In genomic region chr15:43186003-43186353, GRCh38 we compare ENCODE assay signal across 8 cellular contexts. TPM values are rescaled to one million over a fixed set of nuclear protein-coding genes. Genes with fewer than 3 reads are reported as not detected.
DNase-seq lines count a peak whose midpoint lies in the region; ATAC-seq and TF ChIP-seq lines count a peak whose summit lies in the region.

No MANE protein-coding gene starts in this region.

- H3K4me2 ChIP-seq in SK-N-SH (peak overlapping the region; percentile 81), neuronal stem cell (ENCODE audit: insufficient read depth, low read length, poor library complexity, severe bottlenecking) (peak overlapping the region; percentile 89)

- H2AFZ ChIP-seq in SK-N-SH (ENCODE audit: low read depth) (peak overlapping the region; percentile 64), neuronal stem cell (ENCODE audit: low read length) (peak overlapping the region; percentile 97)

- peak overlapping the region; percentile 59 for H3K9ac ChIP-seq in SK-N-SH
- H3K9ac ChIP-seq in neuronal stem cell (ENCODE audit: low read depth, low read length, poor library complexity) = peak overlapping the region; percentile 75

- H3K4me3 ChIP-seq in SK-N-SH (ENCODE audit: low read depth in 2 of 2, low read length in 1 of 2) (peak overlapping the region; percentile 75 to 88), neuronal stem cell (ENCODE audit: low read length in 2 of 2) (peak overlapping the region; percentile 69 to 96)

- H3K27me3 ChIP-seq in SK-N-SH (ENCODE audit: insufficient read depth) = no peaks in the 10 kb centered on the region
- H3K27me3 ChIP-seq in neuronal stem cell (ENCODE audit: control insufficient read depth in 3 of 3, insufficient read depth in 3 of 3, low read depth in 1 of 3, low read length in 3 of 3) = no peaks in the 10 kb centered on the region

- no peak overlapping the region for H2BK15ac ChIP-seq in neuronal stem cell (ENCODE audit: low read length)

- H4K8ac ChIP-seq in neuronal stem cell (ENCODE audit: low read depth, low read length) = no peak overlapping the region

- H4K20me1 ChIP-seq in SK-N-SH (ENCODE audit: insufficient read depth) = no peaks in the 10 kb centered on the region

- DNase-seq in SK-N-SH (no peak), neuronal stem cell (ENCODE audit: low spot score) (no peak), NCI-H345 (lab: John Stamatoyannopoulos, UW) (no peak), D341Med (ENCODE audit: low spot score) (no peak), NCI-H187 treated with DMSO at 0.1 percent for 48 hours (lab: John Stamatoyannopoulos, UW) (no peak)

- no peak overlapping the region for H2BK120ac ChIP-seq in neuronal stem cell (ENCODE audit: low read depth, low read length)

- ATAC-seq in GM18502 (IDR thresholded peaks at IDR 0.05; ENCODE audit: poor library complexity, unreplicated experiment) (peak; percentile 35), HG02763 (IDR thresholded peaks at IDR 0.05; ENCODE audit: unreplicated experiment) (peak; percentile 25), esophagus mucosa (peak; percentile 37)

- no peak overlapping the region for H4K91ac ChIP-seq in neuronal stem cell (ENCODE audit: low read depth, low read length, poor library complexity)

- no peak for TF ChIP-seq EP300 in SK-N-SH (IDR thresholded peaks at IDR 0.05; ENCODE audit: borderline replicate concordance in 1 of 2, low read depth in 1 of 2, low read length in 1 of 2)

- H3K36me3 ChIP-seq in SK-N-SH (replicated peaks in 1 of 2; ENCODE audit: control insufficient read depth in 1 of 2, insufficient read depth in 2 of 2, low read length in 1 of 2) (peaks cover 21 to 29% of the 10 kb centered on the region in 2 experiments), neuronal stem cell (replicated peaks in 1 of 2; ENCODE audit: control insufficient read depth in 2 of 2, insufficient read depth in 2 of 2, low read length in 2 of 2) (peaks cover 4 to 44% of the 10 kb centered on the region in 2 donors)

- TF ChIP-seq RAD21 in SK-N-SH (IDR thresholded peaks at IDR 0.05; ENCODE audit: low read length) = no peak

- H3K79me2 ChIP-seq in SK-N-SH (ENCODE audit: insufficient read depth) = peaks cover 21% of the 10 kb centered on the region; the same call in 1 of the 2 replicates

- TF ChIP-seq CTCF in SK-N-SH (IDR thresholded peaks at IDR 0.05) = peak; percentile 12; the same call in 1 of the 2 replicates

- H3K14ac ChIP-seq in neuronal stem cell (ENCODE audit: low read length) = no peak overlapping the region

- H3K4me1 ChIP-seq in SK-N-SH (ENCODE audit: control insufficient read depth in 1 of 2, insufficient read depth in 2 of 2, low read depth in 1 of 2, low read length in 1 of 2) = peaks cover 0 to 10% of the 10 kb centered on the region in 2 experiments; a peak in 3 of 4 replicates
- peaks cover 4 to 7% of the 10 kb centered on the region in 2 donors for H3K4me1 ChIP-seq in neuronal stem cell (ENCODE audit: control insufficient read depth in 2 of 2, insufficient read depth in 1 of 2, low read depth in 1 of 2, low read length in 2 of 2)

- no peak overlapping the region for H3K4ac ChIP-seq in neuronal stem cell (ENCODE audit: low read length)

- no peaks in the 10 kb centered on the region for H3K9me2 ChIP-seq in SK-N-SH

- no peaks in the 10 kb centered on the region for H3K79me1 ChIP-seq in neuronal stem cell (ENCODE audit: low read depth, low read length)

- peak overlapping the region in 1 of 2 experiments; percentile 89; a peak in 3 of 4 replicates for H3K27ac ChIP-seq in SK-N-SH (ENCODE audit: low read depth in 2 of 2, low read length in 1 of 2)
- H3K27ac ChIP-seq in neuronal stem cell (replicated peaks; ENCODE audit: low read length) = no peak overlapping the region

- CTCF ChIA-PET in SK-N-SH (lab: Yijun Ruan, JAX) = interaction anchor here (0.6 to 4.1 kb wide), 16 partner anchors 11 to 109 kb away, joined by 3 to 44 read pairs (median 3); partner anchors contain the start of gene TGM5

- no peak overlapping the region for H2BK5ac ChIP-seq in neuronal stem cell (ENCODE audit: low read length)

- H2AK5ac ChIP-seq in neuronal stem cell (ENCODE audit: low read depth, low read length) = no peak overlapping the region

- peaks cover 20% of the 10 kb centered on the region for H3F3A ChIP-seq in SK-N-SH (replicated peaks; ENCODE audit: insufficient read depth)

- H3K9me3 ChIP-seq in SK-N-SH = no peaks in the 10 kb centered on the region
- H3K9me3 ChIP-seq in neuronal stem cell (replicated peaks in 1 of 2; ENCODE audit: control insufficient read depth in 2 of 2, insufficient read depth in 1 of 2, low read depth in 1 of 2, low read length in 2 of 2) = no peaks in the 10 kb centered on the region

- no peak overlapping the region for H3K18ac ChIP-seq in neuronal stem cell (ENCODE audit: low read length)

- POLR2A ChIA-PET in SK-N-SH (lab: Yijun Ruan, JAX) = interaction anchor here (0.6 to 0.9 kb wide), 2 partner anchors 121 to 261 kb away, joined by 3 read pairs; no protein-coding TSS in a partner anchor

- no peak overlapping the region for H3K23ac ChIP-seq in neuronal stem cell (ENCODE audit: low read depth, low read length, poor library complexity)

- no peak overlapping the region for H2BK12ac ChIP-seq in neuronal stem cell (ENCODE audit: low read length)

- 1% methylated on average over 13 of the region's 13 CpGs for WGBS in SK-N-SH (ENCODE audit: low lambda C conversion rate)
- no CpG with 5 or more reads among the region's 13 CpGs for WGBS in neuronal stem cell (ENCODE audit: extremely low coverage in 2 of 2, insufficient read length in 2 of 2, insufficient replicate concordance in 1 of 2), 2 donors

TF ChIP-seq in SK-N-SH, 30 proteins besides CTCF, POLR2A, EP300 and RAD21:
- TF ChIP-seq USF2 (IDR thresholded peaks at IDR 0.05; ENCODE audit: borderline replicate concordance, low read depth, low read length) = no peak
- TF ChIP-seq NRF1 (IDR thresholded peaks at IDR 0.05; ENCODE audit: low read depth, low read length) = no peak
- no peak for TF ChIP-seq TAF1 (IDR thresholded peaks at IDR 0.05; ENCODE audit: borderline replicate concordance, low read depth, low read length)
- TF ChIP-seq EZH2phosphoT487 (IDR thresholded peaks at IDR 0.05; ENCODE audit: borderline replicate concordance, low read depth) = no peak
- TF ChIP-seq SMC3 (IDR thresholded peaks at IDR 0.05; ENCODE audit: low read depth, low read length) = no peak
- TF ChIP-seq FOSL2 (IDR thresholded peaks at IDR 0.05; ENCODE audit: borderline replicate concordance, low read depth) = no peak
- no peak; the same call in 1 of the 2 replicates for TF ChIP-seq MXI1 (IDR thresholded peaks at IDR 0.05; ENCODE audit: low read depth, low read length)
- no peak for TF ChIP-seq FOXJ3 (CRISPR knock-in tag; IDR thresholded peaks at IDR 0.05)

RNA-seq across cellular contexts. Expression of gene CCNDBP1, which starts 0.8 kb away (rescaled TPM):
- 63.6 and 81.7 TPM in 2 replicates for polyA plus RNA-seq in SK-N-SH (2012; rRNA removed)
- polyA plus RNA-seq in SK-N-SH (2012; cell fraction: cytosol; rRNA removed) = 79.4 and 82.9 TPM in 2 replicates
- 56.2 and 70.6 TPM in 2 replicates for polyA plus RNA-seq in SK-N-SH (2012; cell fraction: nucleus; rRNA removed)
- 53.1 TPM for total RNA-seq in esophagus mucosa
- 36.6 TPM for polyA plus RNA-seq in neuronal stem cell (2013, experiment 1 of 2)
- polyA plus RNA-seq in neuronal stem cell (2013, experiment 2 of 2) = 34.7 TPM

RNA-seq across cellular contexts. Expression of gene EPB42, which starts 34.8 kb away (rescaled TPM):
- not detected in 2 replicates for polyA plus RNA-seq in SK-N-SH (2012; rRNA removed)
- not detected in 2 replicates for polyA plus RNA-seq in SK-N-SH (2012; cell fraction: cytosol; rRNA removed)
- polyA plus RNA-seq in SK-N-SH (2012; cell fraction: nucleus; rRNA removed) = not detected in 2 replicates
- not detected for total RNA-seq in esophagus mucosa
- not detected for polyA plus RNA-seq in neuronal stem cell (2013, experiment 1 of 2)
- not detected for polyA plus RNA-seq in neuronal stem cell (2013, experiment 2 of 2)

RNA-seq across cellular contexts. Expression of gene TMEM62, which starts 52.6 kb away (rescaled TPM):
- polyA plus RNA-seq in SK-N-SH (2012; rRNA removed) = 3.3 and 4.3 TPM in 2 replicates
- polyA plus RNA-seq in SK-N-SH (2012; cell fraction: cytosol; rRNA removed) = 3.7 and 3.8 TPM in 2 replicates
- polyA plus RNA-seq in SK-N-SH (2012; cell fraction: nucleus; rRNA removed) = 15.0 and 16.8 TPM in 2 replicates
- total RNA-seq in esophagus mucosa = 11.8 TPM
- 2.6 TPM for polyA plus RNA-seq in neuronal stem cell (2013, experiment 1 of 2)
- polyA plus RNA-seq in neuronal stem cell (2013, experiment 2 of 2) = 2.5 TPM
